20 cellular contexts compared by ENCODE assay signal in genomic region chrX:150298841-150299551, GRCh38.
DNase-seq lines count a peak whose midpoint lies in the region; ATAC-seq, FAIRE-seq and TF ChIP-seq lines count a peak whose summit lies in the region.
"Had no signal": no experiment of that assay in that cellular context is flagged by ENCODE, and none has a peak within 500 bp of the region (broad histone marks: within the 10 kb centered on the region; RNA-seq: fewer than 3 reads in every experiment).

No MANE protein-coding gene starts in this region.

- H3K36me3 Mint-ChIP-seq in HFFc6 (ENCODE audit: low read depth) (no peaks in the 10 kb centered on the region), astrocyte (ENCODE audit: low read depth, unreplicated experiment) (no peaks in the 10 kb centered on the region)
- H3K36me3 Mint-ChIP-seq: CD14-positive monocyte had no signal

- H3K9me3 Mint-ChIP-seq in HFFc6 (no peaks in the 10 kb centered on the region), astrocyte (ENCODE audit: unreplicated experiment) (no peaks in the 10 kb centered on the region)
- no peaks in the 10 kb centered on the region for H3K9me3 Mint-ChIP-seq in stimulated activated naive CD8-positive, alpha-beta T cell treated with anti-CD3 and anti-CD28 coated beads, Interleukin-15, amount 100 ng/mL, for 72 hours

- TF ChIP-seq CTCF in HFFc6 (IDR thresholded peaks at IDR 0.05) (no peak), astrocyte (IDR thresholded peaks at IDR 0.05; ENCODE audit: insufficient read depth, low read depth, low read length) (no peak)

- H3K27ac Mint-ChIP-seq in HFFc6 (no peak overlapping the region; the same call in 1 of the 2 replicates), astrocyte (ENCODE audit: unreplicated experiment) (no peak overlapping the region)
- H3K27ac Mint-ChIP-seq in stimulated activated naive CD8-positive, alpha-beta T cell treated with anti-CD3 and anti-CD28 coated beads, Interleukin-15, amount 100 ng/mL, for 72 hours = no peak overlapping the region
- H3K27ac Mint-ChIP-seq: CD14-positive monocyte had no signal

- H4K20me1 ChIP-seq in astrocyte (ENCODE audit: insufficient read depth, low read length) = no peaks in the 10 kb centered on the region

- peaks cover 2% of the 10 kb centered on the region; the same call in 1 of the 2 replicates for H3K27me3 Mint-ChIP-seq in HFFc6 (ENCODE audit: insufficient read depth)
- peaks cover 2% of the 10 kb centered on the region for H3K27me3 Mint-ChIP-seq in astrocyte (ENCODE audit: low read depth, unreplicated experiment)
- H3K27me3 Mint-ChIP-seq in stimulated activated naive CD8-positive, alpha-beta T cell treated with anti-CD3 and anti-CD28 coated beads, Interleukin-15, amount 100 ng/mL, for 72 hours = no peaks in the 10 kb centered on the region

- FAIRE-seq in astrocyte (lab: Jason Lieb, UNC) = peak; percentile 97
- FAIRE-seq: A204.1, G401.6 had no signal

- H3K4me1 ChIP-seq in astrocyte (ENCODE audit: insufficient read depth, low read length) = no peaks in the 10 kb centered on the region

- DNase-seq in A172 (ENCODE audit: low spot score) = peak; percentile 18
- peak; percentile 1 for DNase-seq in HFFc6
- DNase-seq in astrocyte (ENCODE audit: low read depth) = peak; percentile 10
- peak; percentile 3 for DNase-seq in iris pigment epithelial cell (ENCODE audit: low read depth)
- no peak for DNase-seq in C1 segment of cervical spinal cord (lab: John Stamatoyannopoulos, UW)
- DNase-seq in stimulated activated naive CD8-positive, alpha-beta T cell treated with anti-CD3 and anti-CD28 coated beads, Interleukin-15, amount 100 ng/mL, for 72 hours = no peak
- DNase-seq: DMS 273 treated with DMSO at 0.1 percent for 48 hours, DND-41, H7, KBM-7, MV-4-11, NCI-H1417, NCI-H187, NCI-H226, SIG-M5 had no signal

- no peaks in the 10 kb centered on the region for H3K9me3 ChIP-seq in astrocyte (ENCODE audit: insufficient read depth, low read depth, low read length)

- H3K36me3 ChIP-seq in astrocyte (ENCODE audit: insufficient read depth, low read length) = no peaks in the 10 kb centered on the region

- no peak overlapping the region for H3K27ac ChIP-seq in astrocyte (ENCODE audit: low read depth, low read length)
- H3K27ac ChIP-seq: RWPE1 had no signal

- H3K4me2 ChIP-seq in astrocyte (ENCODE audit: low read length) = no peak overlapping the region

- H2AFZ ChIP-seq in astrocyte (ENCODE audit: low read depth, low read length) = no peak overlapping the region

- H3K27me3 ChIP-seq in astrocyte (ENCODE audit: insufficient read depth, low read length) = no peaks in the 10 kb centered on the region

- no peak overlapping the region for H3K4me3 ChIP-seq in astrocyte (ENCODE audit: insufficient read depth, low read depth, low read length)

- H3K4me3 Mint-ChIP-seq in HFFc6 = no peak overlapping the region
- no peak overlapping the region for H3K4me3 Mint-ChIP-seq in astrocyte (ENCODE audit: unreplicated experiment)
- no peak overlapping the region for H3K4me3 Mint-ChIP-seq in stimulated activated naive CD8-positive, alpha-beta T cell treated with anti-CD3 and anti-CD28 coated beads, Interleukin-15, amount 100 ng/mL, for 72 hours
- H3K4me3 Mint-ChIP-seq: CD14-positive monocyte had no signal

- H3K79me2 ChIP-seq in astrocyte (ENCODE audit: insufficient read depth, low read length) = no peaks in the 10 kb centered on the region

- peaks cover 10% of the 10 kb centered on the region for H3K4me1 Mint-ChIP-seq in HFFc6 (ENCODE audit: low read depth)
- no peaks in the 10 kb centered on the region for H3K4me1 Mint-ChIP-seq in astrocyte (ENCODE audit: low read depth, unreplicated experiment)
- no peaks in the 10 kb centered on the region for H3K4me1 Mint-ChIP-seq in stimulated activated naive CD8-positive, alpha-beta T cell treated with anti-CD3 and anti-CD28 coated beads, Interleukin-15, amount 100 ng/mL, for 72 hours
- H3K4me1 Mint-ChIP-seq: CD14-positive monocyte had no signal

- no peak overlapping the region for H3K9ac ChIP-seq in astrocyte (ENCODE audit: low read length)

- ATAC-seq in stimulated activated naive CD8-positive, alpha-beta T cell treated with anti-CD3 and anti-CD28 coated beads, Interleukin-15, amount 100 ng/mL, for 72 hours = no peak
- ATAC-seq in GM21723 (IDR thresholded peaks at IDR 0.05; ENCODE audit: unreplicated experiment) = no peak

Comparison
In these comparisons a context has a peak if more than half of its experiments do, and no peak if none do; other contexts are left out.
1. DNase-seq: peak in A172 (single experiment), HFFc6 (single experiment), astrocyte (single experiment) and iris pigment epithelial cell (single experiment); none in C1 segment of cervical spinal cord (0 of 14) and stimulated activated naive CD8-positive, alpha-beta T cell treated with anti-CD3 and anti-CD28 coated beads, Interleukin-15, amount 100 ng/mL, for 72 hours (0 of 2).